In genomic region chr14:41374092-41374491, GRCh38 we compare ENCODE assay signal across 7 cellular contexts.
"Had no signal": no experiment of that assay in that cellular context is flagged by ENCODE, and none has a peak within 500 bp of the region (broad histone marks: within the 10 kb centered on the region; RNA-seq: fewer than 3 reads in every experiment).

No MANE protein-coding gene starts in this region.

- H3K9ac ChIP-seq: KMS-11 had no signal

- H3K27ac ChIP-seq: HL-60, KMS-11 had no signal

- DNase-seq: IMR-90, KBM-7, KG1 had no signal

- H3K4me2 ChIP-seq: KMS-11 had no signal

- FAIRE-seq: HTR-8/SVneo, K562 had no signal

- H3K4me3 ChIP-seq: K562 had no signal

- ATAC-seq: K562 had no signal
